ENCODE assay signal across 10 cellular contexts in the genomic region with DNA sequence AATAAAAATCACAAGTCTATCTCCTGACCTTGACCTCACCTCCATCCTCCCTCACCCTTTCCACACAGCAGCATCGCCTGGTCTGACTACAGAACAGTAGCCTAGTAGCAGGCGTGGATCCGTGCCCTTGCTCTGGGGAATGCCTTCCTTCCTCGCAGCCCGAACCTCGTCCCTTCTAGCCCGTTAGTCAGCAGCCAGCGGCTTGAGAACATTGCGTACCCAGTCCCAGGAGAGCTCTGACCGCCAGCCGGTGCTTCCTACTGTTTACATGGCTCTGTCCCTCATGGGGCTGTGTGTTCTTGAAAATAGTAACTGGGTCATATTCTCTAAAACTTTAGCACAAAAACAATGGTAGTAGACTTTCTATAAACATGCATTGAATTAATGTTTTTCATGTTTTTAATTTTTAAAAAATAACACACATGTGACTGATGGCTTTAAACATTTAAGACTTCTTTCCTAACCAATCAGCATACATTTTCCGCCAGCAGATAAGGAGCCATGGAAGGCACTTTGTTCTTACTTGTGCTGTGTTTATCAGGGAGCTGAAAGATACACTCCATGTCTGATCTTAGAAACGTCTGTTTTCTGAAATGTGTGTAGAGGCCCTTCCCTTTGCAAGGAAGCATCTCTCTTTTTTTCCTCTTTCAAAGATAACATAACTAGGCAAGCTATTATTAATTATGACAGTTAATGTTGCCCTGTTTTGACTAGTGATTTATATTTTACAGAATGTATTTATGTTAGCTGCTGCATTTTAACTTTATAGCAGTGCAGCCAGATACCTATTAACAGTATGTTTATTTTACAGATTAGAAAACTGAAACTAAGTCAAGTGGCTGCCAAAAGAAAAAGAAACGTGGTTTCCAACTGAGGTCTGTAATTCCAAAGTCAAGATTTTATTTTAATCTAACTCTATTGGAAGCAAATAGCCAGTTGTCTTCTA.
DNase-seq lines count a peak whose midpoint lies in the region; ATAC-seq and TF ChIP-seq lines count a peak whose summit lies in the region.
"Had no signal": no experiment of that assay in that cellular context is flagged by ENCODE, and none has a peak within 500 bp of the region (broad histone marks: within the 10 kb centered on the region; RNA-seq: fewer than 3 reads in every experiment).

No MANE protein-coding gene starts in this region.

- no peak for TF ChIP-seq CTCF in colonic mucosa (IDR thresholded peaks at IDR 0.05)

- no peaks in the 10 kb centered on the region for H3K36me3 ChIP-seq in colonic mucosa
- no peaks in the 10 kb centered on the region for H3K36me3 ChIP-seq in skeletal muscle tissue (ENCODE audit: control insufficient read depth in 3 of 3, insufficient read depth in 3 of 3, low read length in 3 of 3)

- H3K27me3 ChIP-seq in colonic mucosa (no peaks in the 10 kb centered on the region), skeletal muscle tissue (ENCODE audit: control insufficient read depth in 3 of 3, insufficient read depth in 3 of 3, low read length in 3 of 3) (no peaks in the 10 kb centered on the region)

- peak; percentile 26 for ATAC-seq in left colon
- ATAC-seq in GM19035 (IDR thresholded peaks at IDR 0.05; ENCODE audit: unreplicated experiment), result no peak
- no peak for ATAC-seq in HG02870 (IDR thresholded peaks at IDR 0.05; ENCODE audit: unreplicated experiment)
- ATAC-seq in HG03460 (IDR thresholded peaks at IDR 0.05; ENCODE audit: unreplicated experiment), result no peak
- ATAC-seq: activated naive CD8-positive, alpha-beta T cell treated with anti-CD3 and anti-CD28 coated beads, Interleukin-2, amount 50 U/mL, for 24 hours had no signal

- peak overlapping the region; percentile 4 for H3K27ac ChIP-seq in colonic mucosa
- H3K27ac ChIP-seq in skeletal muscle tissue (ENCODE audit: low read depth, low read length), result peak overlapping the region; percentile 34

- intact Hi-C loops in colonic mucosa (cut with DNase I), result no loop called here
- intact Hi-C loops in left colon (cut with DNase I, micrococcal nuclease), result no loop called here

- H3K4me3 ChIP-seq in colonic mucosa (no peak overlapping the region), skeletal muscle tissue (ENCODE audit: low read length in 3 of 3) (no peak overlapping the region)

- H3K9ac ChIP-seq in colonic mucosa (ENCODE audit: low read depth in 2 of 2, low read length in 2 of 2), result no peak overlapping the region
- H3K9ac ChIP-seq in skeletal muscle tissue (ENCODE audit: low read depth in 1 of 3, low read length in 3 of 3), result no peak overlapping the region

- H3K9me3 ChIP-seq in colonic mucosa, result no peaks in the 10 kb centered on the region
- no peaks in the 10 kb centered on the region for H3K9me3 ChIP-seq in skeletal muscle tissue (ENCODE audit: control insufficient read depth in 3 of 3, low read length in 3 of 3)

- no peaks in the 10 kb centered on the region for H3K4me1 ChIP-seq in colonic mucosa
- H3K4me1 ChIP-seq in skeletal muscle tissue (ENCODE audit: control insufficient read depth in 3 of 3, insufficient read depth in 3 of 3, low read length in 3 of 3), result peaks cover 13 to 17% (median 15%) of the 10 kb centered on the region in 3 donors

- DNase-seq in H4 (ENCODE audit: low spot score) (peak; percentile 44), colonic mucosa (peak; percentile 36), left colon (peak; percentile 36 to 85)
- DNase-seq in stimulated activated CD4-positive, alpha-beta T cell treated with anti-CD3 and anti-CD28 coated beads, Interleukin-4, amount 100 ng/mL, for 24 hours, result no peak
- DNase-seq: activated naive CD8-positive, alpha-beta T cell treated with anti-CD3 and anti-CD28 coated beads, Interleukin-2, amount 50 U/mL, for 24 hours; CD4-positive, alpha-beta T cell had no signal
